ENCODE assay signal across 1 cellular context in the genomic region with DNA sequence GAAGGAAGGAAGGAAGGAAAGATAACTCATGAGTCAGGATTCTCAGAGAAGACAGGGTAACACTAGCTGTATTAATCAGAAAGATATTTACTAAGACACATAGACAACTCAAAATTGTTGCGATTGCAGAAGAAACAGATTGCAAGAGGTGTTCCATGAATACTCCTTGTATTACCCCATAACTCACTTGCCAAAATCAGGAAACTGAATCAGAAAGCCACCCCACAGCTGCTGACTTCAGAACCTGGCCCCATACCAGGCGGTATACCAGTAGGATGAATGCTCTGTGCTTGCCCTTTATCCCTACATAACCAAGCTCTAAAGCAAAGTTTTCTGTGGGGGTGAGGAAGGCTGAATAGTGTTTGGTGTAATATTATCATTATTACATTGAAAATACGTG.
TF ChIP-seq lines count a peak whose summit lies in the region.

No MANE protein-coding gene starts in this region.

TF ChIP-seq in H1, 55 proteins besides CTCF, POLR2A, EP300 and RAD21 (continued from another document):
- TF ChIP-seq TBP (IDR thresholded peaks at IDR 0.05; ENCODE audit: low read depth, low read length) = no peak
- TF ChIP-seq, protein P1, sequence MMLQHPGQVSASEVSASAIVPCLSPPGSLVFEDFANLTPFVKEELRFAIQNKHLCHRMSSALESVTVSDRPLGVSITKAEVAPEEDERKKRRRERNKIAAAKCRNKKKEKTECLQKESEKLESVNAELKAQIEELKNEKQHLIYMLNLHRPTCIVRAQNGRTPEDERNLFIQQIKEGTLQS (IDR thresholded peaks at IDR 0.05; ENCODE audit: insufficient read depth, low read depth, low read length) = no peak
- TF ChIP-seq GABPA (IDR thresholded peaks at IDR 0.05; ENCODE audit: borderline replicate concordance, insufficient read depth, low read length) = no peak
- TF ChIP-seq HDAC6 (IDR thresholded peaks at IDR 0.05; ENCODE audit: low read depth, low read length) = no peak
- TF ChIP-seq SIRT6 (IDR thresholded peaks at IDR 0.05; ENCODE audit: low read length) = no peak
- no peak for TF ChIP-seq SIX5 (IDR thresholded peaks at IDR 0.05; ENCODE audit: low read depth, low read length)
